24 cellular contexts compared by ENCODE assay signal in genomic region chr16:66256919-66257318, GRCh38.
DNase-seq lines count a peak whose midpoint lies in the region; ATAC-seq, FAIRE-seq and TF ChIP-seq lines count a peak whose summit lies in the region.
"Had no signal": no experiment of that assay in that cellular context is flagged by ENCODE, and none has a peak within 500 bp of the region (broad histone marks: within the 10 kb centered on the region; RNA-seq: fewer than 3 reads in every experiment).

No MANE protein-coding gene starts in this region.

- intact Hi-C loops in sciatic nerve (cut with DNase I): no loop called here

- TF ChIP-seq CTCF in bronchial epithelial cell (IDR thresholded peaks at IDR 0.05; ENCODE audit: insufficient read depth, low read length, severe bottlenecking): no peak

- no peak for FAIRE-seq in bronchial epithelial cell (lab: Jason Lieb, UNC)
- FAIRE-seq: GM12891, GM18507, H1 had no signal

- peak; percentile 62 for ATAC-seq in sciatic nerve
- ATAC-seq: Panc1, Right ventricle myocardium inferior had no signal

- no peak overlapping the region for H3K4me3 ChIP-seq in bronchial epithelial cell (ENCODE audit: low read depth, low read length)
- H3K4me3 ChIP-seq: BLaER1 had no signal

- no peaks in the 10 kb centered on the region for H3K27me3 ChIP-seq in bronchial epithelial cell (ENCODE audit: control insufficient read depth, insufficient read depth, low read length)
- H3K27me3 ChIP-seq: BLaER1 had no signal

- no peaks in the 10 kb centered on the region for H3K36me3 ChIP-seq in bronchial epithelial cell (ENCODE audit: control insufficient read depth, insufficient read depth, low read length)
- H3K36me3 ChIP-seq: BLaER1 had no signal

- DNase-seq in NCI-H524 (lab: John Stamatoyannopoulos, UW) (peak; percentile 33 to 65), NCI-H524 treated with DMSO at 0.1 percent for 48 hours (lab: John Stamatoyannopoulos, UW) (no peak), bronchial epithelial cell (ENCODE audit: low read depth) (peak; percentile 73), islet precursor cell (peak; percentile 38), sciatic nerve (ENCODE audit: low spot score) (no peak), superior temporal gyrus (ENCODE audit: extremely low spot score) (no peak), NCI-H1092 (lab: John Stamatoyannopoulos, UW) (no peak), SK-N-DZ (ENCODE audit: low spot score) (no peak)
- DNase-seq: ACHN; CD4-positive, alpha-beta memory T cell; DND-41; MV-4-11; NCI-H1694; NCI-H2081; NCI-H2171; NCI-H345; NCI-H526 treated with DMSO at 0.1 percent for 48 hours; NK-92 treated with Interleukin-12 subunit alpha and Interleukin-12 subunit beta, amount 100 ng/mL, for 24 hours had no signal

Comparison
In these comparisons a context has a peak if more than half of its experiments do, and no peak if none do; other contexts are left out.
1. DNase-seq: peak in NCI-H524 (2 of 2), bronchial epithelial cell (single experiment) and islet precursor cell (single experiment); none in NCI-H524 treated with DMSO at 0.1 percent for 48 hours (single experiment), sciatic nerve (single experiment), superior temporal gyrus (single experiment), NCI-H1092 (single experiment) and SK-N-DZ (single experiment).